9 cellular contexts compared by ENCODE assay signal in the genomic region with DNA sequence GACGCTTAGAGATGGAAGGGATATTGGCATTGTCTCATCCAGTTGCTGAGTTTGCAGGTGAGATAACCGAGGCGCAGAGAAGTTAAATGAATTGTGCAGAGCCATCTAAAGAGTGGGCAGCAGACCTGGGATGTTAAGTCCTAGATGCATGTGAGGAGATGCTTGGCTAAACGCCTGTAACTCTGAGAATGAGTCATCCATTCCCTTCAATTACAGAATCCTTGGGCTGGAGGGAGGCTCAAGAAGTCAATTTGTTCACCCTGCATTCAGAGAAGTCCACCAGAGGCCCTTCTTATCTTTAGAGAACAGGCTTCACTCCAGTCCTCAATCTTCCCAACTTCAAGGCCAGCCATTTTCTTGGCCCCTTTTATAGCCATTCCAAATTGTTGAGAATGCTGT. TPM values are rescaled to one million over a fixed set of nuclear protein-coding genes. Genes with fewer than 3 reads are reported as not detected.
DNase-seq lines count a peak whose midpoint lies in the region; ATAC-seq and TF ChIP-seq lines count a peak whose summit lies in the region.
"Had no signal": no experiment of that assay in that cellular context is flagged by ENCODE, and none has a peak within 500 bp of the region (broad histone marks: within the 10 kb centered on the region; RNA-seq: fewer than 3 reads in every experiment).

No MANE protein-coding gene starts in this region.

- no peaks in the 10 kb centered on the region for H3K36me3 Mint-ChIP-seq in T-helper 17 cell (ENCODE audit: low read depth)

- TF ChIP-seq CTCF in esophagus squamous epithelium (IDR thresholded peaks at IDR 0.05), result no peak

- peaks cover 5% of the 10 kb centered on the region for H3K27me3 Mint-ChIP-seq in T-helper 17 cell

- TF ChIP-seq POLR2A in esophagus squamous epithelium (IDR thresholded peaks at IDR 0.05), result no peak

- peaks cover 17 to 77% (median 52%) of the 10 kb centered on the region in 3 donors for H3K4me1 ChIP-seq in esophagus squamous epithelium

- H3K36me3 ChIP-seq in esophagus squamous epithelium, result peaks cover 0 to 8% (median 0%) of the 10 kb centered on the region in 3 donors

- H3K27ac Mint-ChIP-seq in T-helper 17 cell, result peak overlapping the region; percentile 14

- H3K9me3 ChIP-seq in T-helper 17 cell (ENCODE audit: control insufficient read depth, low read length, poor library complexity, severe bottlenecking) (no peaks in the 10 kb centered on the region), esophagus squamous epithelium (no peaks in the 10 kb centered on the region)

- H3K4me3 ChIP-seq in esophagus squamous epithelium (peak overlapping the region in 3 of 4 donors; percentile 7 to 60 (median 55)), skeletal muscle cell (ENCODE audit: low read depth, low read length) (peak overlapping the region; percentile 77)

- H3K4me1 Mint-ChIP-seq in T-helper 17 cell, result peaks cover 21% of the 10 kb centered on the region

- ATAC-seq in T-helper 17 cell (no peak), HG03280 (IDR thresholded peaks at IDR 0.05; ENCODE audit: unreplicated experiment) (no peak)

- peak overlapping the region; percentile 83 for H3K4me3 Mint-ChIP-seq in T-helper 17 cell

- peak overlapping the region; percentile 47 to 85 (median 83) for H3K27ac ChIP-seq in esophagus squamous epithelium

- intact Hi-C loops in esophagus squamous epithelium (cut with DNase I), result no loop called here

- H3K27me3 ChIP-seq in esophagus squamous epithelium, result no peaks in the 10 kb centered on the region

- DNase-seq in G401 (ENCODE audit: low spot score) (peak; percentile 69), T-helper 17 cell (no peak), esophagus squamous epithelium (lab: John Stamatoyannopoulos, UW) (no peak), skeletal muscle cell (ENCODE audit: low read depth) (peak; percentile 73), NCI-H510A (lab: John Stamatoyannopoulos, UW) (no peak), D341Med (ENCODE audit: low spot score) (no peak)
- no peak for DNase-seq in NK-92 treated with Interleukin-12 subunit alpha and Interleukin-12 subunit beta, amount 100 ng/mL, for 24 hours (lab: John Stamatoyannopoulos, UW)

- WGBS in esophagus squamous epithelium, 2 donors, result 26 to 33% methylated on average over 4 of the region's 4 CpGs

- in situ Hi-C loops in G401 (cut with HindIII; ENCODE audit: low sequenced_read_pairs), result no loop called here

RNA-seq across cellular contexts. Expression of a gene that starts 1.6 kb away (rescaled TPM):
- total RNA-seq in G401 (2014; rRNA removed; shearing (Covaris generic)), result 3.5 and 4.9 TPM in 2 replicates
- 10 to 100 TPM in 1 of 2 donors, 1 to 10 TPM in 1; 3.9 to 23.5 TPM for total RNA-seq in T-helper 17 cell
- 10 to 100 TPM; 22.6 to 54.5 (median 38.1) TPM for total RNA-seq in esophagus squamous epithelium

RNA-seq across cellular contexts. Expression of a gene that starts 18.2 kb away (rescaled TPM):
- not detected in 2 replicates for total RNA-seq in G401 (2014; rRNA removed; shearing (Covaris generic))
- under 1 TPM; 0.18 to 0.65 TPM for total RNA-seq in T-helper 17 cell
- total RNA-seq in esophagus squamous epithelium, result 100 to 1,000 TPM; 124 to 316 (median 198) TPM
- total RNA-seq: skeletal muscle tissue had no signal

Comparison
In these comparisons a context has a peak if more than half of its experiments do, and no peak if none do; other contexts are left out.
1. DNase-seq: peak in G401 (single experiment) and skeletal muscle cell (single experiment); none in T-helper 17 cell (0 of 3), esophagus squamous epithelium (single experiment), NCI-H510A (single experiment), D341Med (single experiment) and NK-92 treated with Interleukin-12 subunit alpha and Interleukin-12 subunit beta, amount 100 ng/mL, for 24 hours (single experiment).
2. RNA of a gene that starts 18.2 kb away (total RNA-seq): 124 to 316 TPM in esophagus squamous epithelium; 0.18 to 0.65 TPM in T-helper 17 cell and not detected in G401; every median in the first group is over 10 times any median in the second.